In the genomic region with DNA sequence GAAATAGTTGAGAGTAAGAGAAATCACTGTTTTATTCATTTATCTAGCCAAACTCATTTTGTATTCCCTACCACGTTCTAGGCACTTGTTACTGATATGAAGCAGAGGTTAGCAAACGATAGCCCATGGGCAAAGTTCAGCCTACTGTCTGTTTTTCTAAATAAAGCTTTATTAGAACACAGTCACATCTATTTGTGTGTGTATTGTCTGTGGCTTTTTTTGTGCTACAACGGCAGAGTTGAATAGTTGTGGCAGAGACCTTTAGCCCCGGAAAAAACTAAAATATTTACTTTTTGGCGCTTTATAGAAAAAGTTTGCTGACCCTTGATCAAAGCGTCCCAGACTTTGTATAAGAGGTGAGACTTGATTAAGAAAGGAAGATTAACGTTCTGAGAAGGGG, we compare ENCODE assay signal across 28 cellular contexts.
"Had no signal": no experiment of that assay in that cellular context is flagged by ENCODE, and none has a peak within 500 bp of the region (broad histone marks: within the 10 kb centered on the region; RNA-seq: fewer than 3 reads in every experiment).

No MANE protein-coding gene starts in this region.

- DNase-seq: colonic mucosa; cortex of kidney; dermis blood vessel endothelial cell; dorsolateral prefrontal cortex; effector CD4-positive, alpha-beta T cell; effector CD8-positive, alpha-beta T cell; effector memory CD4-positive, alpha-beta T cell; effector memory CD8-positive, alpha-beta T cell; endodermal cell; erythroblast; esophagus squamous epithelium; foreskin fibroblast; foreskin keratinocyte; foreskin melanocyte; gastrocnemius medialis; glutamatergic neuron; head of caudate nucleus; heart left ventricle; heart right ventricle had no signal

- H3K36me3 ChIP-seq: colonic mucosa, esophagus muscularis mucosa, esophagus squamous epithelium, gastrocnemius medialis, gastroesophageal sphincter, heart left ventricle, heart right ventricle had no signal

- H2AFZ ChIP-seq: hepatocyte had no signal

- FAIRE-seq: endometrium, endothelial cell of umbilical vein, frontal cortex had no signal

- H3K27ac ChIP-seq: colonic mucosa, coronary artery, dorsolateral prefrontal cortex, epithelial cell of prostate, esophagus muscularis mucosa, esophagus squamous epithelium, foreskin keratinocyte, gastrocnemius medialis, gastroesophageal sphincter, heart left ventricle, heart right ventricle, hepatocyte had no signal

- ATAC-seq: effector memory CD8-positive, alpha-beta T cell; esophagus mucosa; foreskin keratinocyte; gastrocnemius medialis; gastroesophageal sphincter; heart left ventricle; heart right ventricle had no signal

- H3K4me2 ChIP-seq: hepatocyte had no signal

- H3K9me3 ChIP-seq: colonic mucosa, esophagus muscularis mucosa, esophagus squamous epithelium, gastrocnemius medialis, gastroesophageal sphincter, heart left ventricle, heart right ventricle had no signal

- H3K4me1 ChIP-seq: colonic mucosa, esophagus muscularis mucosa, esophagus squamous epithelium, foreskin keratinocyte, gastrocnemius medialis, gastroesophageal sphincter had no signal

- H3K4me3 ChIP-seq: colonic mucosa, coronary artery, dorsolateral prefrontal cortex, esophagus muscularis mucosa, esophagus squamous epithelium, gastrocnemius medialis, gastroesophageal sphincter, heart left ventricle, heart right ventricle, hepatocyte had no signal

- H3K27me3 ChIP-seq: colonic mucosa, esophagus muscularis mucosa, esophagus squamous epithelium, foreskin keratinocyte, gastrocnemius medialis, gastroesophageal sphincter, heart left ventricle, heart right ventricle, hepatocyte had no signal

- H3K79me2 ChIP-seq: hepatocyte had no signal
